ENCODE assay signal across 18 cellular contexts in genomic region chr3:24454393-24454792, GRCh38.
"Had no signal": no experiment of that assay in that cellular context is flagged by ENCODE, and none has a peak within 500 bp of the region (broad histone marks: within the 10 kb centered on the region; RNA-seq: fewer than 3 reads in every experiment).

No MANE protein-coding gene starts in this region.

- H3K27me3 ChIP-seq: neural progenitor cell, thyroid gland had no signal

- H3K4me1 ChIP-seq: neural progenitor cell, thyroid gland had no signal

- H3K9me3 ChIP-seq: psoas muscle, thyroid gland had no signal

- H3K4me2 ChIP-seq: neural progenitor cell had no signal

- H3K36me3 ChIP-seq: neural progenitor cell, thyroid gland had no signal

- H3K9ac ChIP-seq: neural progenitor cell had no signal

- DNase-seq: central memory CD4-positive, alpha-beta T cell; effector memory CD8-positive, alpha-beta T cell; naive thymus-derived CD4-positive, alpha-beta T cell; posterior cingulate gyrus; psoas muscle; right cardiac atrium; stimulated activated CD4-positive, alpha-beta T cell treated with anti-CD3 and anti-CD28 coated beads, Interleukin-12 subunit alpha, Interleukin-12 subunit beta, amount 100 ng/mL, for 4 hours; stimulated activated CD4-positive, alpha-beta T cell treated with anti-CD3 and anti-CD28 coated beads, Interleukin-1b, Interleukin-23, amount 100 ng/mL, for 48 hours; stimulated activated CD4-positive, alpha-beta T cell treated with anti-CD3 and anti-CD28 coated beads, Interleukin-4, amount 100 ng/mL, for 1 hour; stimulated activated CD8-positive, alpha-beta memory T cell treated with anti-CD3 and anti-CD28 coated beads, Interleukin-4, amount 100 ng/mL, for 48 hours; stimulated activated naive CD4-positive, alpha-beta T cell; stimulated activated naive CD8-positive, alpha-beta T cell treated with anti-CD3 and anti-CD28 coated beads, Interleukin-15, amount 100 ng/mL, for 72 hours; thyroid gland had no signal

- ATAC-seq: effector memory CD8-positive, alpha-beta T cell; left lobe of liver; naive thymus-derived CD4-positive, alpha-beta T cell; psoas muscle; right cardiac atrium; stimulated activated naive CD8-positive, alpha-beta T cell treated with anti-CD3 and anti-CD28 coated beads, Interleukin-15, amount 100 ng/mL, for 72 hours had no signal

- H3K27ac ChIP-seq: coronary artery, neural progenitor cell, psoas muscle, skin epidermis, thyroid gland had no signal

- H3K4me3 ChIP-seq: coronary artery, lung, neural progenitor cell, psoas muscle, skin epidermis, thyroid gland had no signal

- H2AFZ ChIP-seq: neural progenitor cell had no signal
